Comparison of ENCODE assay signal across 8 cellular contexts in the genomic region with DNA sequence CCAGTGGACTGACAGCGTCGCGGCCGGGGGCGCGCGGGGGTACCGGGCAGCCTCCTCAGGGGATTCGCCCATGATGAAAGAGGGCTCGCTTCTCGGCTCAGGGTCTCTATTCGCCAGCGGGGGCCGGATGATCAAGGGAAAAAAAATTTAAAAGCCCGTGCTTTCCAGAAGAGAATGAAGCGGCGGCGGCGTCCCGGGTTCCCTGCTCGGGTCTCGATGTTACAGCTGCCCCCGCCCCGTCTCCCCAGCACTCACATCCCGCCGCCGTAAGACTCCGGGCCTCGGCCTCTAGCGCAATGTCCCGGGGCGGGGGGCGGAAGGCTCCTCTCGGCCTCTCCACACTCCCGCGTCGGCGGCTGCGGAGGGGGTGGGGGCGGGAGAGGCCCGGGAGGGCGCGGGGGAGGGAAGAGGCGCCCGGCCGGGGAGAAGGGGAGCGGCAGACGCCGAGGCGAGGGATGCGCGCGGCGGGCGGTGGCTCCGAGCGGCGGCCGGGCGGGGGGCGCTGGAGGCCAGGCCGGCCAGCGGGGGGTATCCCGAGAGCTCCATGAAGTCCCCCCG. TPM values are rescaled to one million over a fixed set of nuclear protein-coding genes. Genes with fewer than 3 reads are reported as not detected.
DNase-seq lines count a peak whose midpoint lies in the region; ATAC-seq and TF ChIP-seq lines count a peak whose summit lies in the region.

No MANE protein-coding gene starts in this region.

- H3K9me3 ChIP-seq in BLaER1 (no peaks in the 10 kb centered on the region), SJSA1 (replicated peaks) (no peaks in the 10 kb centered on the region), ectodermal cell (ENCODE audit: control insufficient read depth, low read length) (no peaks in the 10 kb centered on the region)

- H3K4me1 ChIP-seq in BLaER1: peaks cover 62% of the 10 kb centered on the region
- H3K4me1 ChIP-seq in SJSA1 (replicated peaks): peaks cover 10% of the 10 kb centered on the region
- H3K4me1 ChIP-seq in ectodermal cell (ENCODE audit: control insufficient read depth, insufficient read depth, low read length): peaks cover 31% of the 10 kb centered on the region

- WGBS in ectodermal cell, 2 experiments: 0 to 1% methylated on average over 58 to 65 of the region's 65 CpGs

- peak overlapping the region; percentile 70 for H3K4me3 ChIP-seq in BLaER1
- H3K4me3 ChIP-seq in SJSA1: peak overlapping the region; percentile 35
- peak overlapping the region; percentile 53 for H3K4me3 ChIP-seq in ectodermal cell (ENCODE audit: insufficient read depth, low read depth, low read length)

- no peaks in the 10 kb centered on the region for H3K36me3 Mint-ChIP-seq in naive thymus-derived CD8-positive, alpha-beta T cell

- DNase-seq in SJSA1 (ENCODE audit: low read depth in 1 of 2, low spot score in 2 of 2): no peak
- DNase-seq in naive thymus-derived CD8-positive, alpha-beta T cell: peak in 3 of 10 donors; percentile 7 to 21 (median 13)
- no peak for DNase-seq in SKM-1 treated with dmso at 0.1 percent for 144 hours (lab: John Stamatoyannopoulos, UW; ENCODE audit: unreplicated experiment)

- peak overlapping the region; percentile 65 for H3K9ac ChIP-seq in BLaER1

- H3K9me3 Mint-ChIP-seq in naive thymus-derived CD8-positive, alpha-beta T cell: no peaks in the 10 kb centered on the region

- POLR2A ChIA-PET in naive thymus-derived CD8-positive, alpha-beta T cell (lab: Charles Lee): interaction anchor here (1.1 kb wide), 1 partner anchor 13 kb away, joined by 4 read pairs; no protein-coding TSS in a partner anchor

- peak; percentile 60 to 61 for ATAC-seq in naive thymus-derived CD8-positive, alpha-beta T cell
- no peak for ATAC-seq in GM18873 (IDR thresholded peaks at IDR 0.05; ENCODE audit: low FRiP score, unreplicated experiment)
- ATAC-seq in GM18505 (IDR thresholded peaks at IDR 0.05; ENCODE audit: unreplicated experiment): no peak
- no peak for ATAC-seq in GM21528 (IDR thresholded peaks at IDR 0.05; ENCODE audit: low FRiP score, unreplicated experiment)

- no peak overlapping the region for H3K27ac Mint-ChIP-seq in naive thymus-derived CD8-positive, alpha-beta T cell

- H3K4me3 Mint-ChIP-seq in naive thymus-derived CD8-positive, alpha-beta T cell: peak overlapping the region; percentile 52 to 83 (median 67)

- H4K20me1 ChIP-seq in BLaER1: peaks cover 24% of the 10 kb centered on the region

- H3K36me3 ChIP-seq in BLaER1 (no peaks in the 10 kb centered on the region), SJSA1 (no peaks in the 10 kb centered on the region), ectodermal cell (ENCODE audit: control insufficient read depth, insufficient read depth, low read length) (no peaks in the 10 kb centered on the region)

- peaks cover 0 to 25% (median 7%) of the 10 kb centered on the region in 4 donors for H3K4me1 Mint-ChIP-seq in naive thymus-derived CD8-positive, alpha-beta T cell

- H3K4me2 ChIP-seq in BLaER1: peak overlapping the region; percentile 100

- H3K27me3 ChIP-seq in BLaER1 (peaks cover 61% of the 10 kb centered on the region), SJSA1 (replicated peaks) (peaks cover 35% of the 10 kb centered on the region), ectodermal cell (ENCODE audit: control insufficient read depth, insufficient read depth, low read length, poor library complexity, severe bottlenecking) (peaks cover 78% of the 10 kb centered on the region)

- no peak for TF ChIP-seq POLR2A in GM18505 (IDR thresholded peaks at IDR 0.05; ENCODE audit: borderline replicate concordance, extremely low read depth, insufficient read depth, insufficient read length)

- H3K27ac ChIP-seq in BLaER1: no peak overlapping the region
- no peak overlapping the region for H3K27ac ChIP-seq in SJSA1
- no peak overlapping the region for H3K27ac ChIP-seq in ectodermal cell (ENCODE audit: insufficient read depth, low read depth, low read length, poor library complexity, severe bottlenecking)

- H3K27me3 Mint-ChIP-seq in naive thymus-derived CD8-positive, alpha-beta T cell: peaks cover 17 to 56% (median 33%) of the 10 kb centered on the region in 5 donors

RNA-seq across cellular contexts. Expression of a gene that starts 4.4 kb away (rescaled TPM):
- total RNA-seq in SJSA1 (2014; rRNA removed; shearing (Covaris generic)): not detected in 2 replicates
- 1.7 TPM for polyA plus RNA-seq in ectodermal cell (2013, experiment 1 of 4)
- 1.9 TPM for polyA plus RNA-seq in ectodermal cell (2013, experiment 2 of 4)
- polyA plus RNA-seq in ectodermal cell (2013, experiment 3 of 4): 2.7 TPM
- 4.2 TPM for polyA plus RNA-seq in ectodermal cell (2013, experiment 4 of 4)
- total RNA-seq in naive thymus-derived CD8-positive, alpha-beta T cell: not detected
- polyA plus RNA-seq in naive thymus-derived CD8-positive, alpha-beta T cell: not detected

RNA-seq across cellular contexts. Expression of a gene that starts 18.7 kb away (rescaled TPM):
- total RNA-seq in SJSA1 (2014; rRNA removed; shearing (Covaris generic)): not detected in 2 replicates
- not detected for polyA plus RNA-seq in ectodermal cell (2013, experiment 1 of 4)
- polyA plus RNA-seq in ectodermal cell (2013, experiment 2 of 4): 0.36 TPM
- 0.80 TPM for polyA plus RNA-seq in ectodermal cell (2013, experiment 3 of 4)
- polyA plus RNA-seq in ectodermal cell (2013, experiment 4 of 4): 0.49 TPM
- total RNA-seq in naive thymus-derived CD8-positive, alpha-beta T cell: not detected
- not detected for polyA plus RNA-seq in naive thymus-derived CD8-positive, alpha-beta T cell

Comparison
In these comparisons a context has a peak if more than half of its experiments do, and no peak if none do; other contexts are left out.
1. ATAC-seq: peak in naive thymus-derived CD8-positive, alpha-beta T cell (2 of 2); none in GM18873 (single experiment), GM18505 (single experiment) and GM21528 (single experiment).
2. Peak in every context shown above with its lines, with median percentiles within 50 percentile points of each other: H3K4me3 ChIP-seq.